Comparison of ENCODE assay signal across 29 cellular contexts in genomic region chr7:109964780-109965179, GRCh38.
A peak's percentile ranks its signal among the peaks of the same experiment; 100 is the strongest.
DNase-seq lines count a peak whose midpoint lies in the region; TF ChIP-seq lines count a peak whose summit lies in the region.
"Had no signal": no experiment of that assay in that cellular context is flagged by ENCODE, and none has a peak within 500 bp of the region (broad histone marks: within the 10 kb centered on the region; RNA-seq: fewer than 3 reads in every experiment).

No MANE protein-coding gene starts in this region.

- H3K9me3 Mint-ChIP-seq in H9 = no peaks in the 10 kb centered on the region; a peak in 1 of 5 replicates
- H3K9me3 Mint-ChIP-seq: neural progenitor cell had no signal

- H3K23ac ChIP-seq in H9 (ENCODE audit: insufficient read length, low read depth, low read length) = no peak overlapping the region

- H4K20me1 ChIP-seq in PC-9 (ENCODE audit: insufficient read depth) (no peaks in the 10 kb centered on the region), H9 (ENCODE audit: control insufficient read depth, insufficient read depth, insufficient read length) (no peaks in the 10 kb centered on the region)

- no peak overlapping the region for H2BK120ac ChIP-seq in H9 (ENCODE audit: low read depth, low read length, poor library complexity, severe bottlenecking)

- H3K36me3 Mint-ChIP-seq in H9 (ENCODE audit: insufficient read depth in 1 of 3, low read depth in 3 of 3) = no peaks in the 10 kb centered on the region; a peak in 1 of 7 replicates
- H3K36me3 Mint-ChIP-seq: activated CD8-positive, alpha-beta memory T cell treated with anti-CD3 and anti-CD28 coated beads, Interleukin-2, amount 10 ng/mL, durations not matched to agents 7 days and 5 days; neural progenitor cell; stimulated activated memory B cell treated with anti-CD40 and anti-IgM and Interleukin-4, amounts not matched to agents 10 μg/mL and 1 μg/mL and 100 μg/mL, for 72 hours had no signal

- H3K27me3 ChIP-seq in PC-9 (ENCODE audit: insufficient read depth, low read depth) (no peaks in the 10 kb centered on the region), H9 (ENCODE audit: insufficient read depth, low read length) (no peaks in the 10 kb centered on the region)
- H3K27me3 ChIP-seq: neural progenitor cell, pancreas, transverse colon had no signal

- H2BK20ac ChIP-seq in H9 (ENCODE audit: low read depth, low read length, poor library complexity, severe bottlenecking) = no peak overlapping the region

- no peak overlapping the region for H2BK12ac ChIP-seq in H9 (ENCODE audit: insufficient read length, low read depth, low read length)

- no peak overlapping the region for H3K9ac ChIP-seq in H9 (ENCODE audit: extremely low read depth, insufficient read length, low read length)
- H3K9ac ChIP-seq: neural progenitor cell had no signal

- WGBS in H9 (ENCODE audit: extremely low coverage, insufficient read length, low lambda C conversion rate) = no CpG with 5 or more reads among the region's 2 CpGs

- no peak overlapping the region for H3K4me3 ChIP-seq in PC-9
- H3K4me3 ChIP-seq: neural progenitor cell, pancreas, transverse colon had no signal

- H3K27ac Mint-ChIP-seq in H9 = no peak overlapping the region
- H3K27ac Mint-ChIP-seq: activated CD8-positive, alpha-beta memory T cell treated with anti-CD3 and anti-CD28 coated beads, Interleukin-2, amount 10 ng/mL, durations not matched to agents 7 days and 5 days; effector memory CD8-positive, alpha-beta T cell; neural progenitor cell; stimulated activated memory B cell treated with anti-CD40 and anti-IgM and Interleukin-4, amounts not matched to agents 10 μg/mL and 1 μg/mL and 100 μg/mL, for 72 hours; T-helper 1 cell treated with Interleukin-12 subunit alpha and Interleukin-12 subunit beta and Interleukin-4 antibody, amounts not matched to agents 30 μg/mL and 1 μg/mL, for 36 hours had no signal

- H3K27me3 Mint-ChIP-seq in H9 (ENCODE audit: low read depth) = no peaks in the 10 kb centered on the region
- H3K27me3 Mint-ChIP-seq: activated CD8-positive, alpha-beta memory T cell treated with anti-CD3 and anti-CD28 coated beads, Interleukin-2, amount 10 ng/mL, durations not matched to agents 7 days and 5 days; effector memory CD8-positive, alpha-beta T cell; stimulated activated memory B cell treated with anti-CD40 and anti-IgM and Interleukin-4, amounts not matched to agents 10 μg/mL and 1 μg/mL and 100 μg/mL, for 72 hours had no signal

- H3K14ac ChIP-seq in H9 (ENCODE audit: insufficient read depth, low read length) = no peak overlapping the region

- no peak overlapping the region for H3K18ac ChIP-seq in H9 (ENCODE audit: insufficient read length, low read depth, low read length)

- H3K4me1 Mint-ChIP-seq in H9 = no peaks in the 10 kb centered on the region
- H3K4me1 Mint-ChIP-seq: activated CD8-positive, alpha-beta memory T cell treated with anti-CD3 and anti-CD28 coated beads, Interleukin-2, amount 10 ng/mL, durations not matched to agents 7 days and 5 days; neural progenitor cell; stimulated activated memory B cell treated with anti-CD40 and anti-IgM and Interleukin-4, amounts not matched to agents 10 μg/mL and 1 μg/mL and 100 μg/mL, for 72 hours had no signal

- CTCF ChIA-PET in PC-9 (lab: Charles Lee) = no interaction called here

- no peak overlapping the region for H3K27ac ChIP-seq in PC-9
- no peak overlapping the region for H3K27ac ChIP-seq in epithelial cell of prostate
- H3K27ac ChIP-seq in H9 (ENCODE audit: insufficient read length, low read depth, low read length) = no peak overlapping the region
- H3K27ac ChIP-seq: neural progenitor cell, pancreas, transverse colon had no signal

- H2AK5ac ChIP-seq in H9 (ENCODE audit: insufficient read length, low read length) = no peak overlapping the region

- no peak overlapping the region for H4K91ac ChIP-seq in H9 (ENCODE audit: insufficient read length, low read depth, low read length)

- intact Hi-C loops in PC-9 (cut with micrococcal nuclease; ENCODE audit: unreplicated experiment) = no loop called here

- no peak overlapping the region for H2BK5ac ChIP-seq in H9 (ENCODE audit: insufficient read length, low read length)

- no peak overlapping the region for H2AFZ ChIP-seq in PC-9
- H2AFZ ChIP-seq in H9 (ENCODE audit: low read length) = no peak overlapping the region
- H2AFZ ChIP-seq: neural progenitor cell had no signal

- H3K79me2 ChIP-seq in PC-9 (ENCODE audit: low read depth) = no peaks in the 10 kb centered on the region
- H3K79me2 ChIP-seq in H9 (ENCODE audit: insufficient read depth, low read length) = no peaks in the 10 kb centered on the region

- H3K79me1 ChIP-seq in H9 (ENCODE audit: insufficient read depth, low read depth, low read length, poor library complexity, severe bottlenecking) = no peaks in the 10 kb centered on the region

- H3F3A ChIP-seq in PC-9 (ENCODE audit: insufficient read depth, low read depth) = no peaks in the 10 kb centered on the region

- POLR2A ChIA-PET in PC-9 (lab: Charles Lee; ENCODE audit: unreplicated experiment) = no interaction called here

- H3T11ph ChIP-seq in H9 (ENCODE audit: low read length) = no peak overlapping the region

- no peak overlapping the region for H4K5ac ChIP-seq in H9 (ENCODE audit: insufficient read length, low read depth, low read length)

- H3K4ac ChIP-seq in H9 (ENCODE audit: low read depth, low read length) = no peak overlapping the region

- H2BK15ac ChIP-seq in H9 (ENCODE audit: low read depth, low read length) = no peak overlapping the region

- no peak overlapping the region for H3K4me3 Mint-ChIP-seq in H9
- H3K4me3 Mint-ChIP-seq: activated CD8-positive, alpha-beta memory T cell treated with anti-CD3 and anti-CD28 coated beads, Interleukin-2, amount 10 ng/mL, durations not matched to agents 7 days and 5 days; effector memory CD8-positive, alpha-beta T cell; neural progenitor cell; stimulated activated memory B cell treated with anti-CD40 and anti-IgM and Interleukin-4, amounts not matched to agents 10 μg/mL and 1 μg/mL and 100 μg/mL, for 72 hours; T-helper 1 cell treated with Interleukin-12 subunit alpha and Interleukin-12 subunit beta and Interleukin-4 antibody, amounts not matched to agents 30 μg/mL and 1 μg/mL, for 36 hours had no signal

- H3K23me2 ChIP-seq in H9 (ENCODE audit: insufficient read length, low read depth, low read length, poor library complexity, severe bottlenecking) = no peaks in the 10 kb centered on the region

- no peak for TF ChIP-seq CTCF in PC-9 (conservative IDR thresholded peaks at IDR 0.05)
- TF ChIP-seq CTCF in H9 (conservative IDR thresholded peaks at IDR 0.05) = no peak

- no peaks in the 10 kb centered on the region for H3K36me3 ChIP-seq in PC-9 (ENCODE audit: low read depth)
- H3K36me3 ChIP-seq: neural progenitor cell, pancreas, transverse colon had no signal

- peaks cover 6% of the 10 kb centered on the region; the same call in 1 of the 2 replicates for H3K4me1 ChIP-seq in PC-9 (replicated peaks; ENCODE audit: insufficient read depth)
- H3K4me1 ChIP-seq in H9 (ENCODE audit: insufficient read depth, low read length) = no peaks in the 10 kb centered on the region
- H3K4me1 ChIP-seq: Caco-2, neural progenitor cell, pancreas, transverse colon had no signal

- no peak overlapping the region for H4K8ac ChIP-seq in H9 (replicated peaks; ENCODE audit: insufficient read length, low read depth, low read length)

- BruUV-seq in PC-9 (replicated peaks; lab: Mats Ljungman, UMichigan) = no TSS peak

- no peak overlapping the region for H3K4me2 ChIP-seq in PC-9
- no peak overlapping the region for H3K4me2 ChIP-seq in H9 (ENCODE audit: insufficient read depth, insufficient read length, low read length)
- H3K4me2 ChIP-seq: neural progenitor cell had no signal

- no peak overlapping the region for H3K56ac ChIP-seq in H9 (ENCODE audit: insufficient read length, low read depth, low read length)

- DNase-seq in DMS53 treated with DMSO at 0.1 percent for 48 hours (lab: John Stamatoyannopoulos, UW; ENCODE audit: unreplicated experiment) = peak; percentile 57
- peak; percentile 23 for DNase-seq in HPDE6-E6E7 (ENCODE audit: extremely low spot score)
- peak; percentile 43 to 71 for DNase-seq in PC-9
- peak; percentile 27 for DNase-seq in epithelial cell of prostate (ENCODE audit: low read depth, low spot score)
- DNase-seq in H9 = no peak
- no peak for DNase-seq in HT-29 (ENCODE audit: low spot score)
- no peak for DNase-seq in AML-193 (lab: John Stamatoyannopoulos, UW)
- DNase-seq: activated CD4-positive, alpha-beta T cell treated with anti-CD3 and anti-CD28 coated beads, Interleukin-2, amount 50 U/mL, for 4 hours; activated CD4-positive, CD25-positive, alpha-beta regulatory T cell; activated CD8-positive, alpha-beta memory T cell treated with anti-CD3 and anti-CD28 coated beads, Interleukin-2, amount 10 ng/mL, durations not matched to agents 7 days and 5 days; activated gamma-delta T cell treated with Interleukin-2 at 50 U/mL for 16 hours; activated T-cell treated with anti-CD3 and anti-CD28 coated beads, Interleukin-2, amount 50 U/mL, for 48 hours; C1 segment of cervical spinal cord; Caco-2; central memory CD4-positive, alpha-beta T cell; DND-41; effector memory CD8-positive, alpha-beta T cell; H7; left ventricle myocardium superior; NCI-H1092 treated with DMSO at 0.1 percent for 48 hours; NCI-H187 treated with DMSO at 0.1 percent for 48 hours; NCI-H2227 treated with DMSO at 0.1 percent for 48 hours; NCI-H82; pancreas; RPMI8226; transverse colon had no signal

- H3K9me2 ChIP-seq in PC-9 (ENCODE audit: insufficient read depth) = no peaks in the 10 kb centered on the region

- H3K9me3 ChIP-seq in PC-9 (ENCODE audit: insufficient read depth, low read depth) = no peaks in the 10 kb centered on the region
- H3K9me3 ChIP-seq in H9 (ENCODE audit: control insufficient read depth, low read depth, low read length) = no peaks in the 10 kb centered on the region
- H3K9me3 ChIP-seq: Caco-2, pancreas, transverse colon had no signal

Comparison
In these comparisons a context has a peak if more than half of its experiments do, and no peak if none do; other contexts are left out.
1. DNase-seq: peak in DMS53 treated with DMSO at 0.1 percent for 48 hours (single experiment), HPDE6-E6E7 (single experiment), PC-9 (2 of 2) and epithelial cell of prostate (single experiment); none in H9 (single experiment), HT-29 (single experiment) and AML-193 (0 of 2).